In the genomic region with DNA sequence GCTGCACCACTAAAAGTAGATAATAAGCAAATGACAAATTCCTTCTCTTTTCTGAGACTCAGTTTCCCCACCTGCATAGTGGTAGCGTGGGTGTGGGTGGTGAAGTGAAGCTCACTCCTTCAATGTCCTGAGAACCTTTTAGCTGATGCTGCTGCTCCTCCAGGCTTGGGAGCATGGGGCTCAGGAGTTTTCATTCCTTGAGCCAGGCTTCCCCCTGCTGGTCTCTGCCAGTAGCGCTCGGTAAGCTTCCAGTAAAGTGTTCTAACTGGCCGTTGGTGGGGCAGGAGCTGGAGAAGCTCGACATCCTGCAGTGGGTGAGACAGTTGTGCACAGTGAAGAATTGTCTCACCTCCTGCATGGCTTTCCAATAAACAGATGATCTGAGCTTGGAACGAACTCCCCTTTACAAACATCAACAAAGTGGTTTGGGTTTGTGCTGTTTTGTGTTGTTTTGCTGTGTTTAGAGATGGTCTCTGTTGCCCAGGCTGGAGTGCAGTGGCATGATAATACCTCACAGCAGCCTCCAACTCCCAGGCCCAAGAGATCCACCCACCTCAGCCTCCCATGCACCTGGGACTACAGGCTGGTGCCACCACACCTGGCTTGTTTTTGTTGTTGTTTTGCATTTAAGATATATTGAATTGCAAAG, we compare ENCODE assay signal across 1 cellular context.
TF ChIP-seq lines count a peak whose summit lies in the region.

No MANE protein-coding gene starts in this region.

TF ChIP-seq in IMR-90, 13 proteins besides CTCF, POLR2A, EP300 and RAD21:
- TF ChIP-seq NFE2L2 (IDR thresholded peaks at IDR 0.05; ENCODE audit: low read depth, low read length) = no peak
- no peak for TF ChIP-seq RFX5 (IDR thresholded peaks at IDR 0.05; ENCODE audit: low read depth, low read length)
- 0 out of 2 replicates have a peak, but pooled peaks have one; percentile 24 for TF ChIP-seq MXI1 (IDR thresholded peaks at IDR 0.05; ENCODE audit: borderline replicate concordance, low read depth, low read length)
- no peak for TF ChIP-seq BHLHE40 (IDR thresholded peaks at IDR 0.05; ENCODE audit: low read depth, low read length)
- TF ChIP-seq SMC3 (IDR thresholded peaks at IDR 0.05; ENCODE audit: low read depth, low read length) = peak; percentile 76
- 0 out of 2 replicates have a peak, but pooled peaks have one; percentile 44 for TF ChIP-seq MAZ (IDR thresholded peaks at IDR 0.05; ENCODE audit: borderline replicate concordance, low read depth, low read length)
